In genomic region chr3:10224794-10225660, GRCh38 we compare ENCODE assay signal across 8 cellular contexts. TPM values are rescaled to one million over a fixed set of nuclear protein-coding genes. Genes with fewer than 3 reads are reported as not detected.
DNase-seq lines count a peak whose midpoint lies in the region; ATAC-seq, FAIRE-seq and TF ChIP-seq lines count a peak whose summit lies in the region.

No MANE protein-coding gene starts in this region.

- H3K4me3 Mint-ChIP-seq in activated B cell treated with CpG ODN at 0.5 μM for 24 hours: peak overlapping the region; percentile 48

- peaks cover 29 to 42% of the 10 kb centered on the region in 2 experiments for H3K4me1 ChIP-seq in HCT116 (ENCODE audit: control insufficient read depth in 1 of 2, insufficient read depth in 2 of 2, low read length in 2 of 2)

- RAD21 ChIA-PET in HCT116 (lab: Charles Lee; ENCODE audit: low non-redundant PET in 1 of 2, low total read pairs in 2 of 2, uncharacterized antibody in 2 of 2, unreplicated experiment in 2 of 2): interaction anchor here in 1 of 2 experiments (0.6 kb wide), 1 partner anchor 33 kb away, joined by 3 read pairs; no protein-coding TSS in a partner anchor

- TF ChIP-seq POLR2A in HCT116 (IDR thresholded peaks at IDR 0.05; ENCODE audit: borderline replicate concordance, extremely low read depth, insufficient read depth, insufficient read length): no peak

- no peaks in the 10 kb centered on the region for H3K9me2 ChIP-seq in HCT116 (ENCODE audit: insufficient read depth)

- H3K9ac ChIP-seq in HCT116 (ENCODE audit: low read length): no peak overlapping the region

- peak; percentile 80 to 90 (median 89) for TF ChIP-seq CTCF in HCT116 (IDR thresholded peaks at IDR 0.05 in 2 of 3, conservative IDR thresholded peaks at IDR 0.05 in 1 of 3; ENCODE audit: borderline replicate concordance in 1 of 3, insufficient read depth in 1 of 3, low read depth in 2 of 3, low read length in 2 of 3)
- peak; percentile 85 for TF ChIP-seq CTCF in activated B cell treated with CpG ODN at 0.5 μM for 24 hours (IDR thresholded peaks at IDR 0.05)

- intact Hi-C loops in HCT116 (cut with micrococcal nuclease): loop anchor here (1.0 to 10.0 kb wide), 6 partner anchors 60 to 508 kb away; partner anchors contain the start of genes BRK1, EMC3 and IRAK2
- intact Hi-C loops in activated B cell treated with CpG ODN at 0.5 μM for 24 hours (cut with micrococcal nuclease): loop anchor here (1.0 to 10.0 kb wide), 8 partner anchors 32 to 292 kb away; partner anchors contain the start of genes BRK1, CRELD1, EMC3 and FANCD2

- H3K27me3 Mint-ChIP-seq in activated B cell treated with CpG ODN at 0.5 μM for 24 hours: no peaks in the 10 kb centered on the region

- H3K27ac ChIP-seq in HCT116 (ENCODE audit: low read depth, low read length): no peak overlapping the region

- no peaks in the 10 kb centered on the region for H4K20me1 ChIP-seq in HCT116 (ENCODE audit: insufficient read depth)

- ATAC-seq in HCT116: peak; percentile 87
- peak; percentile 63 for ATAC-seq in activated B cell treated with CpG ODN at 0.5 μM for 24 hours (ENCODE audit: low read depth)

- H3K36me3 ChIP-seq in HCT116 (ENCODE audit: control insufficient read depth in 1 of 2, insufficient read depth in 2 of 2, low read length in 2 of 2): no peaks in the 10 kb centered on the region

- H3K9me3 ChIP-seq in HCT116 (ENCODE audit: control insufficient read depth in 1 of 2, insufficient read depth in 1 of 2, low read depth in 1 of 2, low read length in 2 of 2): no peaks in the 10 kb centered on the region

- peaks cover 65% of the 10 kb centered on the region for H3K4me1 Mint-ChIP-seq in activated B cell treated with CpG ODN at 0.5 μM for 24 hours

- peak overlapping the region; percentile 61 for H3K27ac Mint-ChIP-seq in activated B cell treated with CpG ODN at 0.5 μM for 24 hours

- peak; percentile 60 for FAIRE-seq in G401.6 (lab: Jason Lieb, UNC)

- H3K36me3 Mint-ChIP-seq in activated B cell treated with CpG ODN at 0.5 μM for 24 hours (ENCODE audit: low read depth): peaks cover 47% of the 10 kb centered on the region

- no peaks in the 10 kb centered on the region for H3K9me3 Mint-ChIP-seq in activated B cell treated with CpG ODN at 0.5 μM for 24 hours

- no peak overlapping the region for H3K4me3 ChIP-seq in HCT116 (replicated peaks in 1 of 2; ENCODE audit: low read depth in 1 of 2, low read length in 2 of 2)

- no peaks in the 10 kb centered on the region for H3K79me2 ChIP-seq in HCT116 (ENCODE audit: insufficient read depth, low read length)

- H2AFZ ChIP-seq in HCT116 (ENCODE audit: low read depth, low read length, poor library complexity, severe bottlenecking): no peak overlapping the region

- no TSS peak for BruUV-seq in HCT116 (replicated peaks; lab: Mats Ljungman, UMichigan)

- CTCF ChIA-PET in HCT116 (lab: Charles Lee): no interaction called here
- CTCF ChIA-PET in activated B cell treated with CpG ODN at 0.5 μM for 24 hours (lab: Charles Lee): interaction anchor here (1.1 to 1.7 kb wide), 4 partner anchors 32 to 242 kb away, joined by 4 to 7 read pairs (median 4); no protein-coding TSS in a partner anchor

- H3K4me2 ChIP-seq in HCT116 (ENCODE audit: low read length): peak overlapping the region; percentile 38; the same call in 1 of the 2 replicates

- no peaks in the 10 kb centered on the region for H3K27me3 ChIP-seq in HCT116 (ENCODE audit: insufficient read depth, low read length)

- POLR2A ChIA-PET in HCT116 (lab: Charles Lee): no interaction called here
- POLR2A ChIA-PET in activated B cell treated with CpG ODN at 0.5 μM for 24 hours (lab: Charles Lee): interaction anchor here (0.6 to 5.2 kb wide), 10 partner anchors 23 to 544 kb away, joined by 3 to 148 read pairs (median 6); partner anchors contain the start of genes ARPC4, EMC3, IRAK2 and TADA3

- TF ChIP-seq RAD21 in HCT116 (IDR thresholded peaks at IDR 0.05; ENCODE audit: low read depth): peak; percentile 98

- DNase-seq in HCT116 (ENCODE audit: low read depth, low spot score): peak; percentile 71
- DNase-seq in NCI-H2196 (lab: John Stamatoyannopoulos, UW; ENCODE audit: unreplicated experiment): peak; percentile 60
- peak; percentile 32 for DNase-seq in activated B cell treated with CpG ODN at 0.5 μM for 24 hours
- DNase-seq in cerebellar nuclear complex (lab: John Stamatoyannopoulos, UW): peak; percentile 67 to 68
- DNase-seq in kidney glomerular epithelial cell (lab: John Stamatoyannopoulos, UW): peak; percentile 80
- peak; percentile 61 for DNase-seq in stimulated activated CD4-positive, alpha-beta T cell treated with anti-CD3 and anti-CD28 coated beads, Interleukin-4, amount 100 ng/mL, for 1 hour
- DNase-seq in mesenteric fat pad (ENCODE audit: low spot score): no peak

TF ChIP-seq in HCT116, 20 proteins besides CTCF, POLR2A, EP300 and RAD21 (continues in another document):
- no peak for TF ChIP-seq FOSL1 (IDR thresholded peaks at IDR 0.05; ENCODE audit: low read depth)
- TF ChIP-seq ATF3 (IDR thresholded peaks at IDR 0.05): no peak
- TF ChIP-seq ZNF274 (IDR thresholded peaks at IDR 0.05; ENCODE audit: low read depth, low read length): no peak
- TF ChIP-seq ELF1 (IDR thresholded peaks at IDR 0.05; ENCODE audit: borderline replicate concordance, low read depth): no peak
- TF ChIP-seq JUND (IDR thresholded peaks at IDR 0.05): no peak
- peak; percentile 17; the same call in 1 of the 2 replicates for TF ChIP-seq MAX (IDR thresholded peaks at IDR 0.05)
- TF ChIP-seq SRF (IDR thresholded peaks at IDR 0.05; ENCODE audit: low read depth): no peak; the same call in 1 of the 2 replicates
- TF ChIP-seq EZH2 (IDR thresholded peaks at IDR 0.05): no peak
- peak; percentile 69 for TF ChIP-seq POLR2AphosphoS5 (IDR thresholded peaks at IDR 0.05; ENCODE audit: low read depth, low read length)
- peak; percentile 60 for TF ChIP-seq TCF7L2 (IDR thresholded peaks at IDR 0.05; ENCODE audit: borderline replicate concordance, extremely low read depth, insufficient read depth, insufficient read length)
- TF ChIP-seq SIN3A (IDR thresholded peaks at IDR 0.05; ENCODE audit: low read depth): no peak
- no peak for TF ChIP-seq REST (IDR thresholded peaks at IDR 0.05; ENCODE audit: low read depth)
- TF ChIP-seq SP1 (IDR thresholded peaks at IDR 0.05; ENCODE audit: low read depth): no peak
- TF ChIP-seq EGR1 (IDR thresholded peaks at IDR 0.05; ENCODE audit: low read depth): no peak
- TF ChIP-seq ZBTB33 (IDR thresholded peaks at IDR 0.05; ENCODE audit: extremely low read depth, insufficient replicate concordance, low read length): no peak
- no peak for TF ChIP-seq YY1 (IDR thresholded peaks at IDR 0.05; ENCODE audit: extremely low read depth, insufficient replicate concordance, low read depth, low read length)
- 0 out of 2 replicates have a peak, but pooled peaks have one; percentile 30 for TF ChIP-seq CBX3 (IDR thresholded peaks at IDR 0.05; ENCODE audit: low read depth)
- no peak for TF ChIP-seq ZFX (IDR thresholded peaks at IDR 0.05)
- TF ChIP-seq CEBPB (IDR thresholded peaks at IDR 0.05; ENCODE audit: low read depth): no peak

RNA-seq across cellular contexts. Expression of gene TATDN2, which starts 23.2 kb away (rescaled TPM):
- total RNA-seq in HCT116 (2021; ENCODE audit: unreplicated experiment) (26.8 TPM), activated B cell treated with CpG ODN at 0.5 μM for 24 hours (55.6 and 56.2 TPM in 2 replicates), mesenteric fat pad (34.7 TPM)
- 14.0 and 15.3 TPM in 2 replicates for polyA plus RNA-seq in HCT116 (2012)
